Comparison of ENCODE assay signal across 8 cellular contexts in genomic region chr14:24080888-24081738, GRCh38. TPM values are rescaled to one million over a fixed set of nuclear protein-coding genes. Genes with fewer than 3 reads are reported as not detected.
DNase-seq lines count a peak whose midpoint lies in the region; ATAC-seq lines count a peak whose summit lies in the region.

No MANE protein-coding gene starts in this region.

- DNase-seq in AG08395 (ENCODE audit: low spot score) = peak; percentile 39
- peak; percentile 64 for DNase-seq in NCI-H510A (lab: John Stamatoyannopoulos, UW)
- peak; percentile 89 for DNase-seq in activated CD8-positive, alpha-beta memory T cell treated with anti-CD3 and anti-CD28 coated beads for 24 hours
- peak; percentile 47 to 55 (median 48) for DNase-seq in effector memory CD8-positive, alpha-beta T cell
- DNase-seq in stimulated activated CD8-positive, alpha-beta memory T cell treated with anti-CD3 and anti-CD28 coated beads, Interleukin-4, amount 100 ng/mL, for 1 hour (ENCODE audit: low read depth in 2 of 2, low spot score in 1 of 2) = peak; percentile 31 to 32

- ATAC-seq in GM18861 (IDR thresholded peaks at IDR 0.05; ENCODE audit: unreplicated experiment) (peak; percentile 79), HG03060 (IDR thresholded peaks at IDR 0.05; ENCODE audit: low read depth, unreplicated experiment) (peak; percentile 59)
- peak; percentile 85 for ATAC-seq in effector memory CD8-positive, alpha-beta T cell (replicated peaks)

- H3K9me3 Mint-ChIP-seq in effector memory CD8-positive, alpha-beta T cell = no peaks in the 10 kb centered on the region

- H3K4me1 Mint-ChIP-seq in effector memory CD8-positive, alpha-beta T cell (ENCODE audit: low read depth in 2 of 2) = peaks cover 14 to 18% of the 10 kb centered on the region in 2 donors

- H3K27me3 ChIP-seq in mononuclear cell (ENCODE audit: insufficient read depth, low read length) = peaks cover 9% of the 10 kb centered on the region

- peak overlapping the region; percentile 5 to 66 for H3K27ac Mint-ChIP-seq in effector memory CD8-positive, alpha-beta T cell

- no peaks in the 10 kb centered on the region for H3K27me3 Mint-ChIP-seq in effector memory CD8-positive, alpha-beta T cell

- peak overlapping the region; percentile 55 for H3K4me3 ChIP-seq in mononuclear cell (ENCODE audit: low read length)

- peaks cover 18% of the 10 kb centered on the region for H3K4me1 ChIP-seq in mononuclear cell (ENCODE audit: insufficient read depth, low read length)

- H3K4me3 Mint-ChIP-seq in effector memory CD8-positive, alpha-beta T cell = peak overlapping the region; percentile 72 to 77

- peaks cover 5% of the 10 kb centered on the region for H3K36me3 Mint-ChIP-seq in effector memory CD8-positive, alpha-beta T cell (ENCODE audit: insufficient read depth)

- no peaks in the 10 kb centered on the region for H3K9me3 ChIP-seq in mononuclear cell (ENCODE audit: low read depth, low read length)

RNA-seq across cellular contexts. Expression of gene CPNE6, which starts 9.8 kb away (rescaled TPM):
- not detected for total RNA-seq in mononuclear cell

RNA-seq across cellular contexts. Expression of gene PCK2, which starts 13.0 kb away (rescaled TPM):
- total RNA-seq in mononuclear cell = 4.6 TPM

RNA-seq across cellular contexts. Expression of gene CARMIL3, which starts 29.3 kb away (rescaled TPM):
- total RNA-seq in mononuclear cell = 0.52 TPM

RNA-seq across cellular contexts. Expression of gene DCAF11, which starts 33.5 kb away (rescaled TPM):
- total RNA-seq in mononuclear cell = 59.1 TPM

RNA-seq across cellular contexts. Expression of gene NRL, which starts 33.6 kb away (rescaled TPM):
- total RNA-seq in mononuclear cell = 1.2 TPM

Comparison
In these comparisons a context has a peak if more than half of its experiments do, and no peak if none do; other contexts are left out.
1. Peak in every context shown above with its lines: DNase-seq, ATAC-seq and H3K4me3 ChIP-seq.
2. DNase-seq: peak in every context shown above with its lines; median percentile 89 in activated CD8-positive, alpha-beta memory T cell treated with anti-CD3 and anti-CD28 coated beads for 24 hours; 64 in NCI-H510A; 48 in effector memory CD8-positive, alpha-beta T cell; 39 in AG08395; 32 in stimulated activated CD8-positive, alpha-beta memory T cell treated with anti-CD3 and anti-CD28 coated beads, Interleukin-4, amount 100 ng/mL, for 1 hour.